Comparison of ENCODE assay signal across 8 cellular contexts in the genomic region with DNA sequence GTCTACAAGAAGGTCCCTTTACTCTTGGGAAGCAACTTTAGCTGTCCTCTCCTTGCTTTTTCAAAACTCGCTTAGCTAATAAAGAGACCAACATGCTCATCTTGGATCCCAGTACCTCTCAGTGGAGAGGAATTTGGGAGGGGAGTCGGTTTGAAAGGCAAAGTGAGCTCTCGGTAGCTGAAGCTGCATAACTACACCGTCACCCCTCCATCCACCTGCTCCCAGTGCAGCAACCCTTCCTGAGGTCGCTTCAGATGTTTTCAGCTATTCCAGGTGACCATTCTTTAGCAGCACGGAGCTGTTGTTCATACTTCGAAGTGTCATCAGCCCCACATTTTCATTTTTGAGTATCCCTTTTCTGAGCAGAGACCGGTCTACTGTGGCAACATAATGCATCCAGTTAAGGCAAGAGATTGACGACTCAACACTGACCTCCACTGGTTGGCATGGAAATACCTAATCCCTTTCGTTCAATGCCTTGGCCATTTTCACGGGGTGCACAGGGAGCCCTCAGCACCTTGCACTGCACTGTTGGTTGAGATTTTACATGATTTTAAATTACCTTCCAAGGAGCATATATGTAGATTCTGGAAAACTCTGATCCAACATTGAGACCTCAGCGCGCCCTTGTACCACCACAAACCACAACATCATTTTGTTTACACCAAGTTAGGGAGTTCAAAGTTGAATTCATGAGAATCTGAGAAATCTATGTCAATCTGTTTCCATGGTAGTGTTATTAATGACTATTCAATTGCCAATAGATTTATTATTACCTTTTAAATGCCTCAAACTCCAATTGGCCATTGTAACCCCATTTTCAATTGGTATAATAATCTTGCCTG. TPM values are rescaled to one million over a fixed set of nuclear protein-coding genes. Genes with fewer than 3 reads are reported as not detected.
DNase-seq lines count a peak whose midpoint lies in the region; ATAC-seq and TF ChIP-seq lines count a peak whose summit lies in the region.

No MANE protein-coding gene starts in this region.

- H3K4me3 ChIP-seq in GM12864 (ENCODE audit: low read depth, low read length) (no peak overlapping the region), MM.1S (ENCODE audit: low read length) (no peak overlapping the region; the same call in 1 of the 2 replicates), cardiac muscle cell (no peak overlapping the region), psoas muscle (peak overlapping the region; percentile 30)

- H3K9ac ChIP-seq in MM.1S (ENCODE audit: low read length): no peak overlapping the region

- H3K27me3 ChIP-seq in MM.1S (replicated peaks; ENCODE audit: insufficient read depth, low read length) (no peaks in the 10 kb centered on the region), cardiac muscle cell (no peaks in the 10 kb centered on the region), psoas muscle (ENCODE audit: insufficient read depth in 3 of 3, low read length in 2 of 3) (no peaks in the 10 kb centered on the region)

- H4K20me1 ChIP-seq in MM.1S (ENCODE audit: insufficient read depth, low read length): no peaks in the 10 kb centered on the region

- H3K27ac ChIP-seq in MM.1S (ENCODE audit: low read length): no peak overlapping the region
- no peak overlapping the region for H3K27ac ChIP-seq in cardiac muscle cell
- H3K27ac ChIP-seq in psoas muscle: no peak overlapping the region

- H3K27me3 Mint-ChIP-seq in activated naive CD8-positive, alpha-beta T cell treated with anti-CD3 and anti-CD28 coated beads for 36 hours: no peaks in the 10 kb centered on the region

- H3K9me3 Mint-ChIP-seq in activated naive CD8-positive, alpha-beta T cell treated with anti-CD3 and anti-CD28 coated beads for 36 hours: peaks cover 5% of the 10 kb centered on the region

- intact Hi-C loops in psoas muscle (cut with DNase I): loop anchor here in 1 of 2 donors (5.0 to 10.0 kb wide), 3 partner anchors 269 to 824 kb away; no protein-coding TSS in a partner anchor

- peak; percentile 64 for DNase-seq in GM12864 (ENCODE audit: low read depth)
- DNase-seq in HCEC 1CT: peak; percentile 39
- peak; percentile 71 for DNase-seq in MM.1S
- DNase-seq in SK-N-DZ (ENCODE audit: low spot score): peak; percentile 76
- DNase-seq in activated naive CD8-positive, alpha-beta T cell treated with anti-CD3 and anti-CD28 coated beads for 36 hours: peak; percentile 45
- DNase-seq in cardiac muscle cell (ENCODE audit: low read depth in 1 of 2, low spot score in 1 of 2): peak; percentile 80 to 88
- DNase-seq in psoas muscle: no peak
- DNase-seq in DMS114 treated with DMSO at 0.1 percent for 48 hours (lab: John Stamatoyannopoulos, UW; ENCODE audit: unreplicated experiment): no peak

- H3K36me3 Mint-ChIP-seq in activated naive CD8-positive, alpha-beta T cell treated with anti-CD3 and anti-CD28 coated beads for 36 hours: no peaks in the 10 kb centered on the region

- 28 to 34% (median 30%) methylated on average over 13 of the region's 13 CpGs for WGBS in psoas muscle, 3 donors

- H3K4me1 Mint-ChIP-seq in activated naive CD8-positive, alpha-beta T cell treated with anti-CD3 and anti-CD28 coated beads for 36 hours: peaks cover 16% of the 10 kb centered on the region

- peak overlapping the region; percentile 17; the same call in 1 of the 2 replicates for H2AFZ ChIP-seq in MM.1S (ENCODE audit: low read length)

- H3K4me3 Mint-ChIP-seq in activated naive CD8-positive, alpha-beta T cell treated with anti-CD3 and anti-CD28 coated beads for 36 hours: no peak overlapping the region

- no peaks in the 10 kb centered on the region for H3K9me2 ChIP-seq in MM.1S (replicated peaks; ENCODE audit: insufficient read depth, low read length)

- H3F3A ChIP-seq in MM.1S (ENCODE audit: insufficient read depth, low read length): no peaks in the 10 kb centered on the region

- no peak overlapping the region for H3K27ac Mint-ChIP-seq in activated naive CD8-positive, alpha-beta T cell treated with anti-CD3 and anti-CD28 coated beads for 36 hours

- H3K36me3 ChIP-seq in MM.1S (replicated peaks; ENCODE audit: insufficient read depth, low read length) (no peaks in the 10 kb centered on the region), cardiac muscle cell (no peaks in the 10 kb centered on the region), psoas muscle (ENCODE audit: insufficient read depth in 1 of 2, low read depth in 1 of 2) (no peaks in the 10 kb centered on the region)

- TF ChIP-seq CTCF in GM12864 (IDR thresholded peaks at IDR 0.05; ENCODE audit: low read depth, low read length, missing control alignments) (peak; percentile 81), MM.1S (IDR thresholded peaks at IDR 0.05; ENCODE audit: low read length) (peak; percentile 57), cardiac muscle cell (IDR thresholded peaks at IDR 0.05; ENCODE audit: low read depth, low read length) (peak; percentile 78), psoas muscle (IDR thresholded peaks at IDR 0.05) (peak; percentile 73)

- H3K79me2 ChIP-seq in MM.1S (ENCODE audit: low read length): no peaks in the 10 kb centered on the region

- peak overlapping the region; percentile 53; the same call in 1 of the 2 replicates for H3K4me2 ChIP-seq in MM.1S (ENCODE audit: low read depth, low read length)

- peak; percentile 83 to 96 (median 90) for ATAC-seq in psoas muscle

- no peaks in the 10 kb centered on the region for H3K9me3 ChIP-seq in MM.1S (replicated peaks; ENCODE audit: insufficient read depth, low read length)
- no peaks in the 10 kb centered on the region for H3K9me3 ChIP-seq in cardiac muscle cell (ENCODE audit: low read depth)
- H3K9me3 ChIP-seq in psoas muscle: peaks cover 8% of the 10 kb centered on the region

- H3K4me1 ChIP-seq in MM.1S (ENCODE audit: low read length) (peaks cover 18% of the 10 kb centered on the region), cardiac muscle cell (ENCODE audit: low read depth) (peaks cover 7% of the 10 kb centered on the region), psoas muscle (peaks cover 14% of the 10 kb centered on the region)

RNA-seq across cellular contexts. Expression of a gene that starts 42.2 kb away (rescaled TPM):
- polyA plus RNA-seq in SK-N-DZ (2014; cell fraction: cytosol; rRNA removed): not detected in 2 replicates
- polyA plus RNA-seq in SK-N-DZ (2014; cell fraction: nucleus; rRNA removed): 0.51 TPM in 1 of 2 replicates, not detected in the other
- not detected for total RNA-seq in activated naive CD8-positive, alpha-beta T cell treated with anti-CD3 and anti-CD28 coated beads for 36 hours
- total RNA-seq in cardiac muscle cell (not detected in 2 replicates), psoas muscle (under 1 TPM in 1 of 4 donors, not detected in 3; 0.15 TPM)
- polyA plus RNA-seq in cardiac muscle cell (not detected in 2 replicates), psoas muscle (under 1 TPM in 2 of 3 donors, not detected in 1; 0.03 to 0.05 TPM)

Comparison
In these comparisons a context has a peak if more than half of its experiments do, and no peak if none do; other contexts are left out.
1. DNase-seq: peak in GM12864 (single experiment), HCEC 1CT (single experiment), MM.1S (single experiment), SK-N-DZ (single experiment), activated naive CD8-positive, alpha-beta T cell treated with anti-CD3 and anti-CD28 coated beads for 36 hours (single experiment) and cardiac muscle cell (2 of 2); none in psoas muscle (0 of 2) and DMS114 treated with DMSO at 0.1 percent for 48 hours (single experiment).
2. Peak in every context shown above with its lines, with median percentiles within 50 percentile points of each other: CTCF ChIP-seq.